In the genomic region with DNA sequence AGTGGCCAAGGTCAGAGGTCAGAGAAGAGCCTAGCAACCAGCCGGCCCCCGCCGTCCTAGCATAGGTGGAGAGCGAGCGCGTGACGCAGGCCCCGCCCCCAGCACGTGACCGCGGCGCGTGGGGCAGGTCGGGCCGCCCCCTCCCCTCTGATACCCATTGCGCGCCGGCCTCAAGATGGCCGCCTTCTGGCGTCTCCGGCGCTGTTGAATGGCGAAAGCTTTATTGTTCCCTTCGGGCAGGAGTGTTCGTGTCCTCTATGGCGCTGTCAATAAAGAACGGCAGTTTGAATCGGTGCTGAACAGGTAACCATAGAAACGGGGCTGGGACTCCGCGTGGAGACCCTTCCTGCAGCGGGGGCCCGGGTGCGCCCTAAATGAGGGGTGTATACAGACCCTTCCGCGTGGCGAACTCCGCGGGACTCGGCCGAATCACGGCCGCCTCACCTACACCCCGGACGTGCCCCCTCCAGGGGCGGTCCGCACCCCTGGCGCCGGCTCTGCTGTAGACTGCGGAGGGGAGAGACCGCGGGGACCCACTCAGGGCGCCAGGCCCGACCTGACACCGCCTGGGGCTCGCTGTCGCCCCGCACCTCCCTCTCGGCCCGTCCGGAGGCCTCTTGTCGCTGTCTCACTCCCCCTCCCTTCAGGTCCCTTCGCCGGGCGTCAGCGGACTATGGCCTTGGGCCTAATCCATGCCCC, we compare ENCODE assay signal across 8 cellular contexts. TPM values are rescaled to one million over a fixed set of nuclear protein-coding genes. Genes with fewer than 3 reads are reported as not detected.
DNase-seq lines count a peak whose midpoint lies in the region; ATAC-seq and TF ChIP-seq lines count a peak whose summit lies in the region.

A gene with protein sequence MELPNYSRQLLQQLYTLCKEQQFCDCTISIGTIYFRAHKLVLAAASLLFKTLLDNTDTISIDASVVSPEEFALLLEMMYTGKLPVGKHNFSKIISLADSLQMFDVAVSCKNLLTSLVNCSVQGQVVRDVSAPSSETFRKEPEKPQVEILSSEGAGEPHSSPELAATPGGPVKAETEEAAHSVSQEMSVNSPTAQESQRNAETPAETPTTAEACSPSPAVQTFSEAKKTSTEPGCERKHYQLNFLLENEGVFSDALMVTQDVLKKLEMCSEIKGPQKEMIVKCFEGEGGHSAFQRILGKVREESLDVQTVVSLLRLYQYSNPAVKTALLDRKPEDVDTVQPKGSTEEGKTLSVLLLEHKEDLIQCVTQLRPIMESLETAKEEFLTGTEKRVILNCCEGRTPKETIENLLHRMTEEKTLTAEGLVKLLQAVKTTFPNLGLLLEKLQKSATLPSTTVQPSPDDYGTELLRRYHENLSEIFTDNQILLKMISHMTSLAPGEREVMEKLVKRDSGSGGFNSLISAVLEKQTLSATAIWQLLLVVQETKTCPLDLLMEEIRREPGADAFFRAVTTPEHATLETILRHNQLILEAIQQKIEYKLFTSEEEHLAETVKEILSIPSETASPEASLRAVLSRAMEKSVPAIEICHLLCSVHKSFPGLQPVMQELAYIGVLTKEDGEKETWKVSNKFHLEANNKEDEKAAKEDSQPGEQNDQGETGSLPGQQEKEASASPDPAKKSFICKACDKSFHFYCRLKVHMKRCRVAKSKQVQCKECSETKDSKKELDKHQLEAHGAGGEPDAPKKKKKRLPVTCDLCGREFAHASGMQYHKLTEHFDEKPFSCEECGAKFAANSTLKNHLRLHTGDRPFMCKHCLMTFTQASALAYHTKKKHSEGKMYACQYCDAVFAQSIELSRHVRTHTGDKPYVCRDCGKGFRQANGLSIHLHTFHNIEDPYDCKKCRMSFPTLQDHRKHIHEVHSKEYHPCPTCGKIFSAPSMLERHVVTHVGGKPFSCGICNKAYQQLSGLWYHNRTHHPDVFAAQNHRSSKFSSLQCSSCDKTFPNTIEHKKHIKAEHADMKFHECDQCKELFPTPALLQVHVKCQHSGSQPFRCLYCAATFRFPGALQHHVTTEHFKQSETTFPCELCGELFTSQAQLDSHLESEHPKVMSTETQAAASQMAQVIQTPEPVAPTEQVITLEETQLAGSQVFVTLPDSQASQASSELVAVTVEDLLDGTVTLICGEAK (plus strand): TSS at position 150 of the 699 bp plus-strand sequence. CDS start 38,098 bp downstream, outside the sequence.

- H3K4me1 ChIP-seq in cardiac muscle cell (ENCODE audit: low read depth) (peaks cover 38% of the 10 kb centered on the region), parathyroid adenoma (peaks cover 10% of the 10 kb centered on the region), tibial artery (peaks cover 0 to 64% (median 24%) of the 10 kb centered on the region in 4 donors)

- H3K9ac ChIP-seq in parathyroid adenoma: peak within 1 kb of the TSS; percentile 67

- H3K4me1 Mint-ChIP-seq in activated naive CD8-positive, alpha-beta T cell treated with anti-CD3 and anti-CD28 coated beads, Interleukin-2, amount 50 U/mL, for 24 hours: peaks cover 23% of the 10 kb centered on the region

- H3K27me3 ChIP-seq in cardiac muscle cell (no peaks in the 10 kb centered on the region), parathyroid adenoma (ENCODE audit: control insufficient read depth, insufficient read depth, low read length) (no peaks in the 10 kb centered on the region), tibial artery (no peaks in the 10 kb centered on the region)

- TF ChIP-seq CTCF in GM12864 (IDR thresholded peaks at IDR 0.05; ENCODE audit: low read depth, low read length, missing control alignments) (peak; percentile 11), cardiac muscle cell (IDR thresholded peaks at IDR 0.05; ENCODE audit: low read depth, low read length) (peak; percentile 1), parathyroid adenoma (IDR thresholded peaks at IDR 0.05) (no peak), tibial artery (IDR thresholded peaks at IDR 0.05) (no peak)

- H3K9me3 ChIP-seq in cardiac muscle cell (ENCODE audit: low read depth) (no peaks in the 10 kb centered on the region), parathyroid adenoma (ENCODE audit: control insufficient read depth, low read length) (no peaks in the 10 kb centered on the region), tibial artery (no peaks in the 10 kb centered on the region)

- H3K27ac ChIP-seq in cardiac muscle cell: peak within 1 kb of the TSS; percentile 95
- peak within 1 kb of the TSS; percentile 93 for H3K27ac ChIP-seq in parathyroid adenoma
- H3K27ac ChIP-seq in tibial artery: peak within 1 kb of the TSS; percentile 94

- H3K79me2 ChIP-seq in parathyroid adenoma: no peaks in the 10 kb centered on the region

- H3K9me3 Mint-ChIP-seq in activated naive CD8-positive, alpha-beta T cell treated with anti-CD3 and anti-CD28 coated beads, Interleukin-2, amount 50 U/mL, for 24 hours: peaks cover 5% of the 10 kb centered on the region

- ATAC-seq in HG02759 (IDR thresholded peaks at IDR 0.05; ENCODE audit: unreplicated experiment): peak; percentile 88
- peak; percentile 97 for ATAC-seq in activated naive CD8-positive, alpha-beta T cell treated with anti-CD3 and anti-CD28 coated beads, Interleukin-2, amount 50 U/mL, for 24 hours

- H3K27me3 Mint-ChIP-seq in activated naive CD8-positive, alpha-beta T cell treated with anti-CD3 and anti-CD28 coated beads, Interleukin-2, amount 50 U/mL, for 24 hours: no peaks in the 10 kb centered on the region

- peak within 1 kb of the TSS; percentile 85 for H3K27ac Mint-ChIP-seq in activated naive CD8-positive, alpha-beta T cell treated with anti-CD3 and anti-CD28 coated beads, Interleukin-2, amount 50 U/mL, for 24 hours

- H3K4me3 Mint-ChIP-seq in activated naive CD8-positive, alpha-beta T cell treated with anti-CD3 and anti-CD28 coated beads, Interleukin-2, amount 50 U/mL, for 24 hours: peak within 1 kb of the TSS; percentile 91

- peak within 1 kb of the TSS; percentile 97 for H2AFZ ChIP-seq in parathyroid adenoma

- DNase-seq in GM12864 (ENCODE audit: low read depth) (peak; percentile 86), NCI-H1417 (lab: John Stamatoyannopoulos, UW) (peak; percentile 93 to 98 (median 95)), SW480 (ENCODE audit: low spot score) (peak; percentile 96), cardiac muscle cell (ENCODE audit: low read depth in 1 of 2, low spot score in 1 of 2) (peak; percentile 96 to 99), tibial artery (peak; percentile 96 to 99)
- peak; percentile 95 for DNase-seq in activated naive CD8-positive, alpha-beta T cell treated with anti-CD3 and anti-CD28 coated beads, Interleukin-2, amount 50 U/mL, for 24 hours

- H3K4me3 ChIP-seq in GM12864 (ENCODE audit: low read depth, low read length) (peak within 1 kb of the TSS; percentile 87), cardiac muscle cell (peak within 1 kb of the TSS; percentile 54), parathyroid adenoma (ENCODE audit: low read depth, low read length) (peak within 1 kb of the TSS; percentile 95), tibial artery (peak within 1 kb of the TSS; percentile 77 to 83)

- peaks cover 5% of the 10 kb centered on the region for H3K36me3 Mint-ChIP-seq in activated naive CD8-positive, alpha-beta T cell treated with anti-CD3 and anti-CD28 coated beads, Interleukin-2, amount 50 U/mL, for 24 hours (ENCODE audit: low read depth)

- H3K36me3 ChIP-seq in cardiac muscle cell (no peaks in the 10 kb centered on the region), parathyroid adenoma (ENCODE audit: control insufficient read depth, insufficient read depth, low read length) (no peaks in the 10 kb centered on the region), tibial artery (no peaks in the 10 kb centered on the region)

- intact Hi-C loops in tibial artery (cut with DNase I; ENCODE audit: low total_unique reads): loop anchor here (10.0 kb wide), 1 partner anchor 73 kb away; no protein-coding TSS in a partner anchor

- H3K4me2 ChIP-seq in parathyroid adenoma (ENCODE audit: low read length): peak within 1 kb of the TSS; percentile 94

RNA-seq across cellular contexts. Expression of the gene that starts here (rescaled TPM):
- total RNA-seq in cardiac muscle cell: 14.1 and 18.1 TPM in 2 replicates
- 8.3 and 8.5 TPM in 2 replicates for polyA plus RNA-seq in cardiac muscle cell

Comparison
In these comparisons a context has a peak if more than half of its experiments do, and no peak if none do; other contexts are left out.
1. Peak in every context shown above with its lines: DNase-seq, ATAC-seq, H3K4me3 ChIP-seq and H3K27ac ChIP-seq.
2. CTCF ChIP-seq: peak in GM12864 (single experiment) and cardiac muscle cell (single experiment); none in parathyroid adenoma (single experiment) and tibial artery (0 of 2).